ENCODE assay signal across 10 cellular contexts in genomic region chr2:98280376-98281102, GRCh38.
DNase-seq lines count a peak whose midpoint lies in the region; ATAC-seq and TF ChIP-seq lines count a peak whose summit lies in the region.
"Had no signal": no experiment of that assay in that cellular context is flagged by ENCODE, and none has a peak within 500 bp of the region (broad histone marks: within the 10 kb centered on the region; RNA-seq: fewer than 3 reads in every experiment).

No MANE protein-coding gene starts in this region.

- H3K36me3 ChIP-seq in MG63: no peaks in the 10 kb centered on the region
- H3K36me3 ChIP-seq: WERI-Rb-1 had no signal

- intact Hi-C loops in activated CD4-positive, alpha-beta T cell treated with anti-CD3 and anti-CD28 coated beads for 36 hours (cut with DNase I, micrococcal nuclease): no loop called here

- no peaks in the 10 kb centered on the region for H3K36me3 Mint-ChIP-seq in osteocyte (ENCODE audit: unreplicated experiment)
- no peaks in the 10 kb centered on the region for H3K36me3 Mint-ChIP-seq in activated CD4-positive, alpha-beta T cell treated with anti-CD3 and anti-CD28 coated beads for 36 hours (ENCODE audit: low read depth)

- peak overlapping the region; percentile 27 for H3K27ac Mint-ChIP-seq in osteocyte (ENCODE audit: unreplicated experiment)
- H3K27ac Mint-ChIP-seq in activated CD4-positive, alpha-beta T cell treated with anti-CD3 and anti-CD28 coated beads for 36 hours: no peak overlapping the region
- H3K27ac Mint-ChIP-seq: activated naive CD4-positive, alpha-beta T cell treated with anti-CD3 and anti-CD28 coated beads for 36 hours had no signal

- POLR2A ChIA-PET in activated CD4-positive, alpha-beta T cell treated with anti-CD3 and anti-CD28 coated beads for 36 hours (lab: Charles Lee): no interaction called here

- H3K4me3 Mint-ChIP-seq in osteocyte (ENCODE audit: unreplicated experiment): no peak overlapping the region
- H3K4me3 Mint-ChIP-seq in activated CD4-positive, alpha-beta T cell treated with anti-CD3 and anti-CD28 coated beads for 36 hours: no peak overlapping the region
- H3K4me3 Mint-ChIP-seq: activated naive CD4-positive, alpha-beta T cell treated with anti-CD3 and anti-CD28 coated beads for 36 hours had no signal

- H3K4me3 ChIP-seq in MG63: no peak overlapping the region

- peaks cover 8% of the 10 kb centered on the region for H3K27me3 Mint-ChIP-seq in osteocyte (ENCODE audit: unreplicated experiment)
- peaks cover 25% of the 10 kb centered on the region for H3K27me3 Mint-ChIP-seq in activated CD4-positive, alpha-beta T cell treated with anti-CD3 and anti-CD28 coated beads for 36 hours

- no peaks in the 10 kb centered on the region; the same call in 1 of the 2 replicates for H3K9me3 ChIP-seq in MG63

- H3K27me3 ChIP-seq in MG63: no peaks in the 10 kb centered on the region

- no peaks in the 10 kb centered on the region for H3K9me3 Mint-ChIP-seq in osteocyte (ENCODE audit: unreplicated experiment)
- no peaks in the 10 kb centered on the region for H3K9me3 Mint-ChIP-seq in activated CD4-positive, alpha-beta T cell treated with anti-CD3 and anti-CD28 coated beads for 36 hours (ENCODE audit: low read depth)
- H3K9me3 Mint-ChIP-seq: activated naive CD4-positive, alpha-beta T cell treated with anti-CD3 and anti-CD28 coated beads for 36 hours had no signal

- ATAC-seq in GM18870 (IDR thresholded peaks at IDR 0.05; ENCODE audit: unreplicated experiment): peak; percentile 70
- ATAC-seq in activated CD4-positive, alpha-beta T cell treated with anti-CD3 and anti-CD28 coated beads for 36 hours: no peak

- TF ChIP-seq CTCF in osteocyte (IDR thresholded peaks at IDR 0.05): no peak

- CTCF ChIA-PET in activated CD4-positive, alpha-beta T cell treated with anti-CD3 and anti-CD28 coated beads for 36 hours (lab: Charles Lee): interaction anchor here (1.0 to 1.3 kb wide), 2 partner anchors 11 to 49 kb away, joined by 3 read pairs; no protein-coding TSS in a partner anchor

- H3K4me1 Mint-ChIP-seq in osteocyte (ENCODE audit: unreplicated experiment): peaks cover 35% of the 10 kb centered on the region
- no peaks in the 10 kb centered on the region for H3K4me1 Mint-ChIP-seq in activated CD4-positive, alpha-beta T cell treated with anti-CD3 and anti-CD28 coated beads for 36 hours

- peak; percentile 62 for DNase-seq in MG63
- peak; percentile 38 for DNase-seq in foreskin melanocyte
- DNase-seq in osteocyte (ENCODE audit: extremely low spot score, unreplicated experiment): no peak
- DNase-seq in H4 (ENCODE audit: low spot score): no peak
- DNase-seq in activated gamma-delta T cell treated with Interleukin-2 at 50 U/mL for 16 hours: no peak
- no peak for DNase-seq in stimulated activated CD4-positive, alpha-beta T cell treated with anti-CD3 and anti-CD28 coated beads, Interleukin-1b, Interleukin-23, amount 100 ng/mL, for 48 hours
- no peak for DNase-seq in activated CD4-positive, alpha-beta T cell treated with anti-CD3 and anti-CD28 coated beads for 36 hours
- DNase-seq: activated naive CD4-positive, alpha-beta T cell treated with anti-CD3 and anti-CD28 coated beads for 36 hours; WERI-Rb-1 had no signal

Comparison
In these comparisons a context has a peak if more than half of its experiments do, and no peak if none do; other contexts are left out.
1. DNase-seq: peak in MG63 (single experiment) and foreskin melanocyte (single experiment); none in osteocyte (single experiment), H4 (single experiment), activated gamma-delta T cell treated with Interleukin-2 at 50 U/mL for 16 hours (single experiment), stimulated activated CD4-positive, alpha-beta T cell treated with anti-CD3 and anti-CD28 coated beads, Interleukin-1b, Interleukin-23, amount 100 ng/mL, for 48 hours (single experiment) and activated CD4-positive, alpha-beta T cell treated with anti-CD3 and anti-CD28 coated beads for 36 hours (single experiment).